In genomic region chr12:112938751-112939150, GRCh38 we compare ENCODE assay signal across 8 cellular contexts. TPM values are rescaled to one million over a fixed set of nuclear protein-coding genes. Genes with fewer than 3 reads are reported as not detected.
DNase-seq lines count a peak whose midpoint lies in the region; ATAC-seq and TF ChIP-seq lines count a peak whose summit lies in the region.

No MANE protein-coding gene starts in this region.

- H4K20me1 ChIP-seq in GM23248 (ENCODE audit: insufficient read depth) (no peaks in the 10 kb centered on the region), SU-DHL-6 (ENCODE audit: low read depth, low read length) (no peaks in the 10 kb centered on the region)

- in situ Hi-C loops in GM23248 (cut with MboI), result no loop called here

- H3K79me2 ChIP-seq in GM23248 (ENCODE audit: insufficient read depth) (no peaks in the 10 kb centered on the region), SU-DHL-6 (ENCODE audit: insufficient read depth, low read length) (no peaks in the 10 kb centered on the region)

- no peaks in the 10 kb centered on the region for H3K4me1 ChIP-seq in GM23248 (ENCODE audit: insufficient read depth)

- peak overlapping the region; percentile 86 for H2AFZ ChIP-seq in GM23248
- peak overlapping the region; percentile 35 for H2AFZ ChIP-seq in SU-DHL-6 (ENCODE audit: low read depth, low read length, severe bottlenecking)

- H3K4me3 ChIP-seq in GM23248 (peak overlapping the region; percentile 77), SU-DHL-6 (ENCODE audit: insufficient read depth, low read length, poor library complexity, severe bottlenecking) (peak overlapping the region; percentile 35), fibroblast of villous mesenchyme (ENCODE audit: low read depth, low read length) (peak overlapping the region; percentile 81), skin epidermis (peak overlapping the region; percentile 53 to 86 (median 76))

- 9 to 13% methylated on average over 11 of the region's 11 CpGs for WGBS in GM23248 (ENCODE audit: low coverage in 1 of 2, low lambda C conversion rate in 2 of 2, missing lambda C conversion rate in 2 of 2), 2 experiments

- no peaks in the 10 kb centered on the region for H3K9me2 ChIP-seq in GM23248 (ENCODE audit: insufficient read depth)
- H3K9me2 ChIP-seq in SU-DHL-6 (replicated peaks; ENCODE audit: insufficient read depth, low read length), result no peaks in the 10 kb centered on the region

- ATAC-seq in GM21717 (IDR thresholded peaks at IDR 0.05; ENCODE audit: unreplicated experiment), result no peak

- H3K36me3 ChIP-seq in GM23248 (ENCODE audit: low read depth) (no peaks in the 10 kb centered on the region), SU-DHL-6 (ENCODE audit: low read length) (no peaks in the 10 kb centered on the region)

- H3K4me2 ChIP-seq in GM23248 (ENCODE audit: unreplicated experiment) (peak overlapping the region; percentile 80), SU-DHL-6 (ENCODE audit: low read depth, low read length, poor library complexity, severe bottlenecking) (peak overlapping the region; percentile 63)

- peak overlapping the region; percentile 57 for H3K9ac ChIP-seq in GM23248
- H3K9ac ChIP-seq in SU-DHL-6 (ENCODE audit: low read length), result peak overlapping the region; percentile 48

- H3K27ac ChIP-seq in GM23248, result no peak overlapping the region
- peak overlapping the region; percentile 26; the same call in 1 of the 2 replicates for H3K27ac ChIP-seq in SU-DHL-6 (ENCODE audit: low read depth, low read length)
- peak overlapping the region in 20 of 21 experiments; percentile 45 to 98 (median 89) for H3K27ac ChIP-seq in skin epidermis

- DNase-seq in GM23248 (peak; percentile 16), fibroblast of villous mesenchyme (ENCODE audit: low read depth) (no peak), NCI-H1694 treated with DMSO at 0.1 percent for 48 hours (lab: John Stamatoyannopoulos, UW) (no peak), DMS153 treated with DMSO at 0.1 percent for 48 hours (lab: John Stamatoyannopoulos, UW; ENCODE audit: unreplicated experiment) (no peak), C1 segment of cervical spinal cord (lab: John Stamatoyannopoulos, UW) (no peak)

- H3K27me3 ChIP-seq in GM23248 (replicated peaks; ENCODE audit: insufficient read depth), result no peaks in the 10 kb centered on the region
- H3K27me3 ChIP-seq in SU-DHL-6 (ENCODE audit: low read length), result no peaks in the 10 kb centered on the region

- H3F3A ChIP-seq in GM23248 (ENCODE audit: insufficient read depth), result peaks cover 6% of the 10 kb centered on the region; the same call in 1 of the 2 replicates
- H3F3A ChIP-seq in SU-DHL-6 (ENCODE audit: insufficient read depth), result no peaks in the 10 kb centered on the region

- TF ChIP-seq CTCF in SU-DHL-6 (IDR thresholded peaks at IDR 0.05; ENCODE audit: insufficient read depth, low read length, poor library complexity, severe bottlenecking) (no peak), fibroblast of villous mesenchyme (IDR thresholded peaks at IDR 0.05; ENCODE audit: insufficient read depth, low read depth, low read length) (no peak)

- H3K9me3 ChIP-seq in GM23248 (ENCODE audit: low read depth), result no peaks in the 10 kb centered on the region
- no peaks in the 10 kb centered on the region for H3K9me3 ChIP-seq in SU-DHL-6 (ENCODE audit: insufficient read depth, low read length)

RNA-seq across cellular contexts. Expression of gene OAS3, which starts 0.5 kb away (rescaled TPM):
- 0.22 and 0.38 TPM in 2 replicates for total RNA-seq in GM23248 (2014; rRNA removed; shearing (Covaris generic))
- polyA plus RNA-seq in GM23248 (2016; fragmentation: Nextera tagmentation; extraction: Ambion mirVana), result 0.35 and 0.63 TPM in 2 replicates
- 10.3 and 12.5 TPM in 2 replicates for total RNA-seq in fibroblast of villous mesenchyme

RNA-seq across cellular contexts. Expression of gene OAS1, which starts 32.0 kb away (rescaled TPM):
- not detected in 2 replicates for total RNA-seq in GM23248 (2014; rRNA removed; shearing (Covaris generic))
- 0.10 TPM in 1 of 2 replicates, not detected in the other for polyA plus RNA-seq in GM23248 (2016; fragmentation: Nextera tagmentation; extraction: Ambion mirVana)
- total RNA-seq in fibroblast of villous mesenchyme, result under 0.01 and 0.86 TPM in 2 replicates

RNA-seq across cellular contexts. Expression of gene OAS2, which starts 39.6 kb away (rescaled TPM):
- total RNA-seq in GM23248 (2014; rRNA removed; shearing (Covaris generic)), result 0.54 and 1.0 TPM in 2 replicates
- polyA plus RNA-seq in GM23248 (2016; fragmentation: Nextera tagmentation; extraction: Ambion mirVana), result 0.56 and 1.4 TPM in 2 replicates
- 2.3 and 5.6 TPM in 2 replicates for total RNA-seq in fibroblast of villous mesenchyme
